11 cellular contexts compared by ENCODE assay signal in genomic region chr5:139653616-139654015, GRCh38. TPM values are rescaled to one million over a fixed set of nuclear protein-coding genes. Genes with fewer than 3 reads are reported as not detected.
DNase-seq lines count a peak whose midpoint lies in the region; ATAC-seq and TF ChIP-seq lines count a peak whose summit lies in the region.
"Had no signal": no experiment of that assay in that cellular context is flagged by ENCODE, and none has a peak within 500 bp of the region (broad histone marks: within the 10 kb centered on the region; RNA-seq: fewer than 3 reads in every experiment).

No MANE protein-coding gene starts in this region.

- 89% methylated on average over 5 of the region's 5 CpGs for WGBS in prostate gland

- peaks cover 59% of the 10 kb centered on the region for H3K4me1 Mint-ChIP-seq in Caco-2 (ENCODE audit: low read depth, unreplicated experiment)

- H3K36me3 ChIP-seq in Caco-2 (ENCODE audit: control insufficient read depth, insufficient read depth, low read length) (no peaks in the 10 kb centered on the region; the same call in none of the 2 replicates), Panc1 (ENCODE audit: control insufficient read depth, insufficient read depth, low read length) (no peaks in the 10 kb centered on the region; the same call in 1 of the 2 replicates), prostate gland (no peaks in the 10 kb centered on the region)

- TF ChIP-seq POLR2A in prostate gland (IDR thresholded peaks at IDR 0.05) = no peak

- no peaks in the 10 kb centered on the region for H3K27me3 Mint-ChIP-seq in Caco-2 (ENCODE audit: insufficient read depth, unreplicated experiment)

- peaks cover 31% of the 10 kb centered on the region for H3K36me3 Mint-ChIP-seq in Caco-2 (ENCODE audit: insufficient read depth, unreplicated experiment)

- H3K27ac Mint-ChIP-seq in Caco-2 (ENCODE audit: unreplicated experiment) = peak overlapping the region; percentile 31
- H3K27ac Mint-ChIP-seq: activated CD8-positive, alpha-beta T cell treated with anti-CD3 and anti-CD28 coated beads for 36 hours had no signal

- H3K9me3 ChIP-seq in Caco-2 (no peaks in the 10 kb centered on the region), Panc1 (ENCODE audit: control insufficient read depth, insufficient read depth, low read depth, low read length) (no peaks in the 10 kb centered on the region), prostate gland (no peaks in the 10 kb centered on the region)
- H3K9me3 ChIP-seq: mucosa of descending colon had no signal

- intact Hi-C loops in Caco-2 (cut with micrococcal nuclease; ENCODE audit: unreplicated experiment) (no loop called here), Panc1 (cut with micrococcal nuclease; ENCODE audit: unreplicated experiment) (loop anchor here (5.0 kb wide), 1 partner anchor 39 kb away; no protein-coding TSS in a partner anchor), prostate gland (cut with DNase I) (no loop called here)

- in situ Hi-C loops in Panc1 (cut with HindIII; ENCODE audit: low pct_unique_long_range_greater_than_20kb, low sequenced_read_pairs) = no loop called here

- POLR2A ChIA-PET in Caco-2 (lab: Charles Lee) = no interaction called here
- POLR2A ChIA-PET in Panc1 (lab: Charles Lee) = no interaction called here

- ATAC-seq in Panc1 = no peak
- ATAC-seq: mucosa of descending colon had no signal

- H3K27me3 ChIP-seq in Caco-2 (replicated peaks; ENCODE audit: control insufficient read depth, insufficient read depth, low read length) (no peaks in the 10 kb centered on the region), Panc1 (ENCODE audit: control insufficient read depth, insufficient read depth, low read length) (no peaks in the 10 kb centered on the region), prostate gland (replicated peaks; ENCODE audit: insufficient read depth) (no peaks in the 10 kb centered on the region)

- no peak for TF ChIP-seq CTCF in Caco-2 (IDR thresholded peaks at IDR 0.05; ENCODE audit: insufficient read depth in 1 of 2, low read depth in 1 of 2, low read length in 1 of 2, severe bottlenecking in 1 of 2, unreplicated experiment in 1 of 2)
- TF ChIP-seq CTCF in Panc1 (IDR thresholded peaks at IDR 0.05) = no peak
- TF ChIP-seq CTCF in prostate gland (IDR thresholded peaks at IDR 0.05) = no peak

- no peaks in the 10 kb centered on the region for H3K9me3 Mint-ChIP-seq in Caco-2 (ENCODE audit: unreplicated experiment)
- H3K9me3 Mint-ChIP-seq: activated CD8-positive, alpha-beta T cell treated with anti-CD3 and anti-CD28 coated beads for 36 hours had no signal

- peaks cover 65% of the 10 kb centered on the region for H3K4me1 ChIP-seq in Caco-2
- H3K4me1 ChIP-seq in Panc1 (ENCODE audit: control insufficient read depth, insufficient read depth, low read length) = peaks cover 64% of the 10 kb centered on the region
- peaks cover 53% of the 10 kb centered on the region for H3K4me1 ChIP-seq in prostate gland (replicated peaks)

- BruUV-seq in Caco-2 (replicated peaks; lab: Mats Ljungman, UMichigan) = no TSS peak
- BruUV-seq in Panc1 (replicated peaks; lab: Mats Ljungman, UMichigan) = no TSS peak

- no peak for DNase-seq in Caco-2
- DNase-seq in Panc1 (ENCODE audit: low read depth, low spot score) = no peak
- DNase-seq in glomerular visceral epithelial cell (ENCODE audit: extremely low spot score) = peak; percentile 37
- DNase-seq in prostate gland (ENCODE audit: low spot score) = no peak
- DNase-seq in anterior cingulate cortex (lab: John Stamatoyannopoulos, UW) = no peak
- no peak for DNase-seq in GF-D8 (lab: John Stamatoyannopoulos, UW)
- no peak for DNase-seq in hippocampal formation (lab: John Stamatoyannopoulos, UW)
- no peak for DNase-seq in RPMI8226
- DNase-seq: activated CD8-positive, alpha-beta T cell treated with anti-CD3 and anti-CD28 coated beads for 36 hours; effector CD4-positive, alpha-beta T cell had no signal

- H3K4me3 ChIP-seq in Caco-2 (ENCODE audit: low read depth, low read length) (no peak overlapping the region), Panc1 (ENCODE audit: low read depth in 2 of 2, low read length in 2 of 2) (peak overlapping the region in 1 of 2 experiments; percentile 78; a peak in 2 of 4 replicates), prostate gland (no peak overlapping the region)
- H3K4me3 ChIP-seq: mucosa of descending colon had no signal

- CTCF ChIA-PET in Caco-2 (lab: Charles Lee) (no interaction called here), Panc1 (lab: Charles Lee) (no interaction called here)

- H3K27ac ChIP-seq in Panc1 (ENCODE audit: low read length) (peak overlapping the region; percentile 82), prostate gland (peak overlapping the region; percentile 22 to 94)

- no peak overlapping the region for H3K4me3 Mint-ChIP-seq in Caco-2 (ENCODE audit: unreplicated experiment)

RNA-seq across cellular contexts. Expression of gene CXXC5, which starts 5.5 kb away (rescaled TPM):
- 79.5 and 92.3 TPM in 2 replicates for total RNA-seq in Caco-2 (2022)
- total RNA-seq in Panc1 (2021; ENCODE audit: unreplicated experiment) = 85.0 TPM
- 151 TPM for polyA plus RNA-seq in Panc1 (2012; ENCODE audit: insufficient read length)
- total RNA-seq in prostate gland = 10 to 100 TPM; 47.4 to 47.7 TPM
